ENCODE assay signal across 1 cellular context in genomic region chr9:123424131-123424530, GRCh38.
TF ChIP-seq lines count a peak whose summit lies in the region.

No MANE protein-coding gene starts in this region.

TF ChIP-seq in H1, 55 proteins besides CTCF, POLR2A, EP300 and RAD21 (continued from another document):
- TF ChIP-seq CHD7 (IDR thresholded peaks at IDR 0.05; ENCODE audit: insufficient replicate concordance, low read length) = no peak
- no peak for TF ChIP-seq SIN3A (conservative IDR thresholded peaks at IDR 0.05 in 1 of 2, IDR thresholded peaks at IDR 0.05 in 1 of 2; ENCODE audit: low read depth in 1 of 2, low read length in 2 of 2)
- TF ChIP-seq TAF1 (IDR thresholded peaks at IDR 0.05; ENCODE audit: low read depth, low read length) = no peak
- TF ChIP-seq CBX5 (IDR thresholded peaks at IDR 0.05; ENCODE audit: low read depth, low read length) = no peak
TF ChIP-seq in H1: peak in this region for 0.
